ENCODE assay signal across 17 cellular contexts in genomic region chr6:5249451-5250122, GRCh38.
"Had no signal": no experiment of that assay in that cellular context is flagged by ENCODE, and none has a peak within 500 bp of the region (broad histone marks: within the 10 kb centered on the region; RNA-seq: fewer than 3 reads in every experiment).

No MANE protein-coding gene starts in this region.

- H3K4me1 ChIP-seq: stomach had no signal

- H3K27ac Mint-ChIP-seq: activated CD8-positive, alpha-beta T cell treated with anti-CD3 and anti-CD28 coated beads, Interleukin-2, amount 10 ng/mL, durations not matched to agents 7 days and 5 days; activated naive CD4-positive, alpha-beta T cell treated with anti-CD3 and anti-CD28 coated beads for 36 hours; effector memory CD8-positive, alpha-beta T cell; T-cell had no signal

- H3K9me3 Mint-ChIP-seq: central memory CD8-positive, alpha-beta T cell; effector memory CD8-positive, alpha-beta T cell; T-cell had no signal

- H3K9me3 ChIP-seq: ovary, stomach, thoracic aorta had no signal

- DNase-seq: activated CD4-positive, alpha-beta T cell treated with anti-CD3 and anti-CD28 coated beads for 48 hours; activated CD8-positive, alpha-beta T cell treated with anti-CD3 and anti-CD28 coated beads, Interleukin-2, amount 10 ng/mL, durations not matched to agents 7 days and 5 days; activated naive CD4-positive, alpha-beta T cell treated with anti-CD3 and anti-CD28 coated beads for 36 hours; effector memory CD8-positive, alpha-beta T cell; erythroblast; islet precursor cell; left ventricle myocardium superior; mesendoderm; ovary; stimulated activated CD4-positive, alpha-beta T cell treated with anti-CD3 and anti-CD28 coated beads, Interleukin-4, amount 100 ng/mL, for 1 hour; stimulated activated CD8-positive, alpha-beta memory T cell treated with anti-CD3 and anti-CD28 coated beads, Interleukin-4, amount 100 ng/mL, for 48 hours; stomach; T-cell; WERI-Rb-1 had no signal

- H3K4me1 Mint-ChIP-seq: neural crest cell had no signal

- H3K27ac ChIP-seq: ovary, stomach, thoracic aorta, WERI-Rb-1 had no signal

- H3K4me3 ChIP-seq: ovary, stomach, thoracic aorta had no signal

- ATAC-seq: activated CD8-positive, alpha-beta T cell treated with anti-CD3 and anti-CD28 coated beads, Interleukin-2, amount 10 ng/mL, durations not matched to agents 7 days and 5 days; effector memory CD8-positive, alpha-beta T cell; left ventricle myocardium superior; T-cell had no signal

- H3K27me3 ChIP-seq: ovary, stomach had no signal

- H3K27me3 Mint-ChIP-seq: central memory CD8-positive, alpha-beta T cell; effector memory CD8-positive, alpha-beta T cell; T-cell had no signal

- H3K4me3 Mint-ChIP-seq: activated CD8-positive, alpha-beta T cell treated with anti-CD3 and anti-CD28 coated beads, Interleukin-2, amount 10 ng/mL, durations not matched to agents 7 days and 5 days; activated naive CD4-positive, alpha-beta T cell treated with anti-CD3 and anti-CD28 coated beads for 36 hours; central memory CD8-positive, alpha-beta T cell; effector memory CD8-positive, alpha-beta T cell; neural crest cell; T-cell had no signal

- H3K36me3 ChIP-seq: ovary, thoracic aorta had no signal
